8 cellular contexts compared by ENCODE assay signal in genomic region chr22:19962246-19962908, GRCh38.
DNase-seq lines count a peak whose midpoint lies in the region; ATAC-seq lines count a peak whose summit lies in the region.

No MANE protein-coding gene starts in this region.

- H3K4me3 Mint-ChIP-seq in effector memory CD8-positive, alpha-beta T cell: no peak overlapping the region

- H3K27me3 Mint-ChIP-seq in effector memory CD8-positive, alpha-beta T cell: no peaks in the 10 kb centered on the region

- peak; percentile 55 for ATAC-seq in effector memory CD8-positive, alpha-beta T cell (replicated peaks)
- no peak for ATAC-seq in GM18519 (IDR thresholded peaks at IDR 0.05; ENCODE audit: low FRiP score, unreplicated experiment)

- peaks cover 0 to 2% of the 10 kb centered on the region in 2 donors for H3K4me1 Mint-ChIP-seq in effector memory CD8-positive, alpha-beta T cell (ENCODE audit: low read depth in 2 of 2)

- H3K27ac Mint-ChIP-seq in effector memory CD8-positive, alpha-beta T cell: no peak overlapping the region

- no peaks in the 10 kb centered on the region for H3K9me3 Mint-ChIP-seq in effector memory CD8-positive, alpha-beta T cell

- DNase-seq in activated CD4-positive, alpha-beta T cell treated with anti-CD3 and anti-CD28 coated beads for 24 hours (ENCODE audit: low read depth in 2 of 2): peak; percentile 59
- DNase-seq in activated CD4-positive, alpha-beta T cell treated with anti-CD3 and anti-CD28 coated beads for 1 hour: no peak
- DNase-seq in NCI-H2196 (lab: John Stamatoyannopoulos, UW; ENCODE audit: unreplicated experiment): peak; percentile 76
- peak; percentile 35 to 37 for DNase-seq in activated CD4-positive, alpha-beta T cell treated with anti-CD3 and anti-CD28 coated beads, Interleukin-2, amount 50 U/mL, for 24 hours (ENCODE audit: low read depth in 1 of 2, low spot score in 1 of 2)
- DNase-seq in effector memory CD8-positive, alpha-beta T cell: no peak
- DNase-seq in medulla oblongata (ENCODE audit: extremely low spot score): peak; percentile 80
- peak; percentile 57 for DNase-seq in stimulated activated CD8-positive, alpha-beta memory T cell treated with anti-CD3 and anti-CD28 coated beads, Interleukin-4, amount 100 ng/mL, for 24 hours (ENCODE audit: low read depth)

- peaks cover 5% of the 10 kb centered on the region for H3K36me3 Mint-ChIP-seq in effector memory CD8-positive, alpha-beta T cell (ENCODE audit: insufficient read depth)

Comparison
In these comparisons a context has a peak if more than half of its experiments do, and no peak if none do; other contexts are left out.
1. DNase-seq: peak in activated CD4-positive, alpha-beta T cell treated with anti-CD3 and anti-CD28 coated beads for 24 hours (2 of 2), NCI-H2196 (single experiment), activated CD4-positive, alpha-beta T cell treated with anti-CD3 and anti-CD28 coated beads, Interleukin-2, amount 50 U/mL, for 24 hours (2 of 2), medulla oblongata (single experiment) and stimulated activated CD8-positive, alpha-beta memory T cell treated with anti-CD3 and anti-CD28 coated beads, Interleukin-4, amount 100 ng/mL, for 24 hours (single experiment); none in activated CD4-positive, alpha-beta T cell treated with anti-CD3 and anti-CD28 coated beads for 1 hour (single experiment) and effector memory CD8-positive, alpha-beta T cell (0 of 3).